ENCODE assay signal across 15 cellular contexts in genomic region chr13:95745752-95746151, GRCh38.
DNase-seq lines count a peak whose midpoint lies in the region; ATAC-seq and TF ChIP-seq lines count a peak whose summit lies in the region.
"Had no signal": no experiment of that assay in that cellular context is flagged by ENCODE, and none has a peak within 500 bp of the region (broad histone marks: within the 10 kb centered on the region; RNA-seq: fewer than 3 reads in every experiment).

No MANE protein-coding gene starts in this region.

- peaks cover 7 to 8% of the 10 kb centered on the region in 2 experiments; a peak in 4 of 5 replicates for H3K9me3 Mint-ChIP-seq in H9
- H3K9me3 Mint-ChIP-seq in neural progenitor cell, result peaks cover 5% of the 10 kb centered on the region
- no peaks in the 10 kb centered on the region for H3K9me3 Mint-ChIP-seq in activated T-cell treated with anti-CD3 and anti-CD28 coated beads, Interleukin-2, amount 50 U/mL, for 72 hours
- peaks cover 0 to 3% (median 0%) of the 10 kb centered on the region in 8 donors for H3K9me3 Mint-ChIP-seq in CD4-positive, alpha-beta memory T cell

- CTCF ChIA-PET in CD4-positive, alpha-beta memory T cell (lab: Charles Lee; ENCODE audit: partially characterized antibody), result no interaction called here

- H3K36me3 Mint-ChIP-seq in H9 (ENCODE audit: insufficient read depth in 1 of 3, low read depth in 3 of 3), result peaks cover 2 to 13% (median 9%) of the 10 kb centered on the region in 3 experiments; a peak in 5 of 7 replicates
- peaks cover 5% of the 10 kb centered on the region for H3K36me3 Mint-ChIP-seq in neural progenitor cell
- H3K36me3 Mint-ChIP-seq in activated T-cell treated with anti-CD3 and anti-CD28 coated beads, Interleukin-2, amount 50 U/mL, for 72 hours (ENCODE audit: insufficient read depth in 2 of 2), result peaks cover 4 to 6% of the 10 kb centered on the region in 2 donors
- peaks cover 4 to 23% of the 10 kb centered on the region in 2 donors for H3K36me3 Mint-ChIP-seq in CD4-positive, alpha-beta memory T cell

- TF ChIP-seq CTCF in H9 (conservative IDR thresholded peaks at IDR 0.05) (peak; percentile 51), choroid plexus epithelial cell (conservative IDR thresholded peaks at IDR 0.05; ENCODE audit: low read depth, low read length) (peak; percentile 45), neural progenitor cell (IDR thresholded peaks at IDR 0.05) (peak; percentile 32)

- H3K27me3 Mint-ChIP-seq in H9 (ENCODE audit: low read depth) (no peaks in the 10 kb centered on the region), neural progenitor cell (ENCODE audit: insufficient read depth, low read depth) (no peaks in the 10 kb centered on the region)
- no peaks in the 10 kb centered on the region for H3K27me3 Mint-ChIP-seq in activated T-cell treated with anti-CD3 and anti-CD28 coated beads, Interleukin-2, amount 50 U/mL, for 72 hours (ENCODE audit: low read depth)
- no peaks in the 10 kb centered on the region for H3K27me3 Mint-ChIP-seq in CD4-positive, alpha-beta memory T cell
- H3K27me3 Mint-ChIP-seq: CD8-positive, alpha-beta memory T cell; T-helper 17 cell had no signal

- H3K4ac ChIP-seq in H9 (ENCODE audit: low read depth, low read length), result no peak overlapping the region

- no peak overlapping the region for H3K56ac ChIP-seq in H9 (ENCODE audit: insufficient read length, low read depth, low read length)

- peaks cover 7% of the 10 kb centered on the region for H3F3A ChIP-seq in neural progenitor cell (ENCODE audit: low read depth)

- no peak overlapping the region for H2BK12ac ChIP-seq in H9 (ENCODE audit: insufficient read length, low read depth, low read length)

- H3K18ac ChIP-seq in H9 (ENCODE audit: insufficient read length, low read depth, low read length), result no peak overlapping the region

- no peak overlapping the region for H2AFZ ChIP-seq in H9 (ENCODE audit: low read length)
- H2AFZ ChIP-seq in neural progenitor cell (replicated peaks), result no peak overlapping the region

- no peaks in the 10 kb centered on the region for H3K23me2 ChIP-seq in H9 (ENCODE audit: insufficient read length, low read depth, low read length, poor library complexity, severe bottlenecking)

- H4K5ac ChIP-seq in H9 (ENCODE audit: insufficient read length, low read depth, low read length), result no peak overlapping the region

- H3K27me3 ChIP-seq in H9 (ENCODE audit: insufficient read depth, low read length) (no peaks in the 10 kb centered on the region), neural progenitor cell (no peaks in the 10 kb centered on the region)
- no peaks in the 10 kb centered on the region for H3K27me3 ChIP-seq in CD4-positive, alpha-beta memory T cell (ENCODE audit: insufficient read depth, low read length)
- H3K27me3 ChIP-seq: stomach had no signal

- no peak overlapping the region for H2BK5ac ChIP-seq in H9 (ENCODE audit: insufficient read length, low read length)

- H2BK15ac ChIP-seq in H9 (ENCODE audit: low read depth, low read length), result no peak overlapping the region

- no peak overlapping the region for H3K23ac ChIP-seq in H9 (ENCODE audit: insufficient read length, low read depth, low read length)

- H3K4me3 ChIP-seq in choroid plexus epithelial cell (ENCODE audit: low read depth, low read length), result no peak overlapping the region
- no peak overlapping the region for H3K4me3 ChIP-seq in neural progenitor cell
- no peak overlapping the region for H3K4me3 ChIP-seq in CD4-positive, alpha-beta memory T cell (ENCODE audit: low read length in 2 of 2)
- H3K4me3 ChIP-seq: stomach had no signal

- POLR2A ChIA-PET in CD4-positive, alpha-beta memory T cell (lab: Charles Lee; ENCODE audit: partially characterized antibody), result no interaction called here

- intact Hi-C loops in CD4-positive, alpha-beta memory T cell (cut with micrococcal nuclease), result no loop called here

- ATAC-seq in activated T-cell treated with anti-CD3 and anti-CD28 coated beads, Interleukin-2, amount 50 U/mL, for 72 hours (replicated peaks in 1 of 2), result no peak
- ATAC-seq: activated CD8-positive, alpha-beta T cell treated with anti-CD3 and anti-CD28 coated beads, Interleukin-2, amount 10 ng/mL, durations not matched to agents 7 days and 5 days; T-helper 17 cell had no signal

- no CpG with 5 or more reads among the region's 2 CpGs for WGBS in H9 (ENCODE audit: extremely low coverage, insufficient read length, low lambda C conversion rate)

- no peaks in the 10 kb centered on the region; the same call in 1 of the 2 replicates for H3K4me1 ChIP-seq in H9 (ENCODE audit: insufficient read depth, low read length)
- H3K4me1 ChIP-seq in neural progenitor cell, result peaks cover 9% of the 10 kb centered on the region
- H3K4me1 ChIP-seq in CD4-positive, alpha-beta memory T cell (ENCODE audit: insufficient read depth, low read length), result peaks cover 12% of the 10 kb centered on the region

- H3K9ac ChIP-seq in H9 (ENCODE audit: extremely low read depth, insufficient read length, low read length), result no peak overlapping the region
- H3K9ac ChIP-seq in neural progenitor cell, result no peak overlapping the region

- no peak overlapping the region for H3T11ph ChIP-seq in H9 (ENCODE audit: low read length)

- H3K4me1 Mint-ChIP-seq in H9 (peaks cover 11 to 26% of the 10 kb centered on the region in 2 experiments), neural progenitor cell (no peaks in the 10 kb centered on the region)
- H3K4me1 Mint-ChIP-seq in activated T-cell treated with anti-CD3 and anti-CD28 coated beads, Interleukin-2, amount 50 U/mL, for 72 hours (ENCODE audit: low read depth), result peaks cover 7% of the 10 kb centered on the region
- peaks cover 17 to 31% (median 29%) of the 10 kb centered on the region in 4 donors for H3K4me1 Mint-ChIP-seq in CD4-positive, alpha-beta memory T cell

- H2BK120ac ChIP-seq in H9 (ENCODE audit: low read depth, low read length, poor library complexity, severe bottlenecking), result no peak overlapping the region

- no peak overlapping the region for H3K4me3 Mint-ChIP-seq in H9
- no peak overlapping the region for H3K4me3 Mint-ChIP-seq in neural progenitor cell
- H3K4me3 Mint-ChIP-seq in activated T-cell treated with anti-CD3 and anti-CD28 coated beads, Interleukin-2, amount 50 U/mL, for 72 hours, result no peak overlapping the region
- H3K4me3 Mint-ChIP-seq in CD4-positive, alpha-beta memory T cell, result no peak overlapping the region
- H3K4me3 Mint-ChIP-seq: activated CD8-positive, alpha-beta T cell treated with anti-CD3 and anti-CD28 coated beads, Interleukin-2, amount 10 ng/mL, durations not matched to agents 7 days and 5 days; CD8-positive, alpha-beta memory T cell; T-helper 17 cell had no signal

- H3K27ac ChIP-seq in H9 (ENCODE audit: insufficient read length, low read depth, low read length) (no peak overlapping the region), neural progenitor cell (peak overlapping the region; percentile 14)
- H3K27ac ChIP-seq in CD4-positive, alpha-beta memory T cell (ENCODE audit: low read depth, low read length), result no peak overlapping the region
- H3K27ac ChIP-seq: stomach had no signal

- H3K27ac Mint-ChIP-seq in H9 (no peak overlapping the region), neural progenitor cell (no peak overlapping the region)
- no peak overlapping the region for H3K27ac Mint-ChIP-seq in activated T-cell treated with anti-CD3 and anti-CD28 coated beads, Interleukin-2, amount 50 U/mL, for 72 hours
- no peak overlapping the region for H3K27ac Mint-ChIP-seq in CD4-positive, alpha-beta memory T cell
- H3K27ac Mint-ChIP-seq: activated CD8-positive, alpha-beta T cell treated with anti-CD3 and anti-CD28 coated beads, Interleukin-2, amount 10 ng/mL, durations not matched to agents 7 days and 5 days; T-helper 17 cell had no signal

- no peak overlapping the region for H4K91ac ChIP-seq in H9 (ENCODE audit: insufficient read length, low read depth, low read length)

- no peaks in the 10 kb centered on the region for H4K20me1 ChIP-seq in H9 (ENCODE audit: control insufficient read depth, insufficient read depth, insufficient read length)
- no peaks in the 10 kb centered on the region for H4K20me1 ChIP-seq in neural progenitor cell (ENCODE audit: low read depth)

- DNase-seq in H9 (no peak), NCI-H69 (lab: John Stamatoyannopoulos, UW) (peak; percentile 11), choroid plexus epithelial cell (ENCODE audit: low read depth) (peak; percentile 35), neural progenitor cell (ENCODE audit: low spot score) (no peak), NCI-H2107 (lab: John Stamatoyannopoulos, UW) (no peak)
- DNase-seq in activated T-cell treated with anti-CD3 and anti-CD28 coated beads, Interleukin-2, amount 50 U/mL, for 72 hours, result no peak
- no peak for DNase-seq in CD4-positive, alpha-beta memory T cell
- DNase-seq: activated CD8-positive, alpha-beta T cell treated with anti-CD3 and anti-CD28 coated beads, Interleukin-2, amount 10 ng/mL, durations not matched to agents 7 days and 5 days; activated naive CD4-positive, alpha-beta T cell treated with anti-CD3 and anti-CD28 coated beads, Interleukin-2, amount 50 U/mL, for 16 hours; CD8-positive, alpha-beta memory T cell; NCI-H1436; NK-92 treated with Interleukin-12 subunit alpha and Interleukin-12 subunit beta, amount 100 ng/mL, for 24 hours; stimulated activated CD4-positive, alpha-beta T cell treated with anti-CD3 and anti-CD28 coated beads, Interleukin-2, amount 100 ng/mL, for 48 hours; stomach; T-helper 17 cell had no signal

- no peak overlapping the region for H3K4me2 ChIP-seq in H9 (ENCODE audit: insufficient read depth, insufficient read length, low read length)
- H3K4me2 ChIP-seq in neural progenitor cell, result no peak overlapping the region

- H3K9me3 ChIP-seq in H9 (ENCODE audit: control insufficient read depth, low read depth, low read length), result no peaks in the 10 kb centered on the region
- no peaks in the 10 kb centered on the region for H3K9me3 ChIP-seq in neural progenitor cell (ENCODE audit: low read depth)
- H3K9me3 ChIP-seq in CD4-positive, alpha-beta memory T cell (ENCODE audit: control insufficient read depth in 1 of 2, low read length in 2 of 2), result no peaks in the 10 kb centered on the region
- H3K9me3 ChIP-seq: stomach had no signal

- no peak overlapping the region for H3K14ac ChIP-seq in H9 (ENCODE audit: insufficient read depth, low read length)

- no peak overlapping the region for H2AK5ac ChIP-seq in H9 (ENCODE audit: insufficient read length, low read length)

- H3K79me1 ChIP-seq in H9 (ENCODE audit: insufficient read depth, low read depth, low read length, poor library complexity, severe bottlenecking), result no peaks in the 10 kb centered on the region

- H3K36me3 ChIP-seq in neural progenitor cell, result peaks cover 3% of the 10 kb centered on the region
- no peaks in the 10 kb centered on the region for H3K36me3 ChIP-seq in CD4-positive, alpha-beta memory T cell (ENCODE audit: insufficient read depth, low read length)
- H3K36me3 ChIP-seq: stomach had no signal

- H3K79me2 ChIP-seq in H9 (ENCODE audit: insufficient read depth, low read length) (peaks cover 5% of the 10 kb centered on the region; the same call in 1 of the 2 replicates), neural progenitor cell (ENCODE audit: low read depth) (peaks cover 5% of the 10 kb centered on the region)

- H4K8ac ChIP-seq in H9 (replicated peaks; ENCODE audit: insufficient read length, low read depth, low read length), result no peak overlapping the region

- H2BK20ac ChIP-seq in H9 (ENCODE audit: low read depth, low read length, poor library complexity, severe bottlenecking), result no peak overlapping the region

Comparison
In these comparisons a context has a peak if more than half of its experiments do, and no peak if none do; other contexts are left out.
1. DNase-seq: peak in NCI-H69 (single experiment) and choroid plexus epithelial cell (single experiment); none in H9 (single experiment), neural progenitor cell (single experiment), activated T-cell treated with anti-CD3 and anti-CD28 coated beads, Interleukin-2, amount 50 U/mL, for 72 hours (0 of 2), CD4-positive, alpha-beta memory T cell (0 of 5) and NCI-H2107 (single experiment).
2. Peak in every context shown above with its lines, with median percentiles within 50 percentile points of each other: CTCF ChIP-seq.